Comparison of ENCODE assay signal across 1 cellular context in the genomic region with DNA sequence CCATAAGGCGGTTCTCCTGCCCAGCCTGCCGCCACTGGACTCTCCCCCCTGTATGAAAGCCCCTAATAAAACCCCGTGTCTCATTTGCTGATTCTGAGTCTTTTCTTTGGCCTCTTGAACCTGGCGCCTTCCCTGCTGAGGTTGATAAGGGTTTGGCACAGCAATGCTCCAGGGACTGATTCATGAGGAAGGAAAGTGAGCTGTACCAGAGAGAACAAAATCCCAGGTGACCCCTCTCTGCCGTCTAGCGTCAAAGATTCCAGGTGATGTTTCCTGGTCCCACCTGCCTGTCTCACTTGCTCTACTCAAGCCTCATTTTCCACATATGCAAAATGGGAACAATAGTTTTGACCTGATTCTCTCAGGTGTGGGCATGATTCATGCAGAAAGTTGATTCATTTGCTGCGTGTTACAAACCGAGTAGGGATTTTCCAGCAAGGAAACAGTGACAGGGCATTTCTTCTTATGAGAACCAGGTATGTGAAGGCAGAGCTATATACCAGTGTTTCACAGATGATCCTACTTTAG.
TF ChIP-seq lines count a peak whose summit lies in the region.

No MANE protein-coding gene starts in this region.

TF ChIP-seq in HCT116, 20 proteins besides CTCF, POLR2A, EP300 and RAD21 (continued from another document):
- no peak for TF ChIP-seq SRF (IDR thresholded peaks at IDR 0.05; ENCODE audit: low read depth)
- no peak for TF ChIP-seq ZNF274 (IDR thresholded peaks at IDR 0.05; ENCODE audit: low read depth, low read length)
- no peak for TF ChIP-seq EZH2phosphoT487 (IDR thresholded peaks at IDR 0.05; ENCODE audit: borderline replicate concordance)
- no peak; the same call in 1 of the 2 replicates for TF ChIP-seq ELF1 (IDR thresholded peaks at IDR 0.05; ENCODE audit: borderline replicate concordance, low read depth)
- TF ChIP-seq POLR2AphosphoS5 (IDR thresholded peaks at IDR 0.05; ENCODE audit: low read depth, low read length) = peak; percentile 16
- TF ChIP-seq, protein P1, sequence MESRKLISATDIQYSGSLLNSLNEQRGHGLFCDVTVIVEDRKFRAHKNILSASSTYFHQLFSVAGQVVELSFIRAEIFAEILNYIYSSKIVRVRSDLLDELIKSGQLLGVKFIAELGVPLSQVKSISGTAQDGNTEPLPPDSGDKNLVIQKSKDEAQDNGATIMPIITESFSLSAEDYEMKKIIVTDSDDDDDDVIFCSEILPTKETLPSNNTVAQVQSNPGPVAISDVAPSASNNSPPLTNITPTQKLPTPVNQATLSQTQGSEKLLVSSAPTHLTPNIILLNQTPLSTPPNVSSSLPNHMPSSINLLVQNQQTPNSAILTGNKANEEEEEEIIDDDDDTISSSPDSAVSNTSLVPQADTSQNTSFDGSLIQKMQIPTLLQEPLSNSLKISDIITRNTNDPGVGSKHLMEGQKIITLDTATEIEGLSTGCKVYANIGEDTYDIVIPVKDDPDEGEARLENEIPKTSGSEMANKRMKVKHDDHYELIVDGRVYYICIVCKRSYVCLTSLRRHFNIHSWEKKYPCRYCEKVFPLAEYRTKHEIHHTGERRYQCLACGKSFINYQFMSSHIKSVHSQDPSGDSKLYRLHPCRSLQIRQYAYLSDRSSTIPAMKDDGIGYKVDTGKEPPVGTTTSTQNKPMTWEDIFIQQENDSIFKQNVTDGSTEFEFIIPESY (IDR thresholded peaks at IDR 0.05; ENCODE audit: extremely low read depth, insufficient replicate concordance, low read length) = no peak
- TF ChIP-seq CBX3 (IDR thresholded peaks at IDR 0.05; ENCODE audit: low read depth) = peak; percentile 94
- TF ChIP-seq FOSL1 (IDR thresholded peaks at IDR 0.05; ENCODE audit: low read depth) = peak; percentile 57
- TF ChIP-seq, protein P2, sequence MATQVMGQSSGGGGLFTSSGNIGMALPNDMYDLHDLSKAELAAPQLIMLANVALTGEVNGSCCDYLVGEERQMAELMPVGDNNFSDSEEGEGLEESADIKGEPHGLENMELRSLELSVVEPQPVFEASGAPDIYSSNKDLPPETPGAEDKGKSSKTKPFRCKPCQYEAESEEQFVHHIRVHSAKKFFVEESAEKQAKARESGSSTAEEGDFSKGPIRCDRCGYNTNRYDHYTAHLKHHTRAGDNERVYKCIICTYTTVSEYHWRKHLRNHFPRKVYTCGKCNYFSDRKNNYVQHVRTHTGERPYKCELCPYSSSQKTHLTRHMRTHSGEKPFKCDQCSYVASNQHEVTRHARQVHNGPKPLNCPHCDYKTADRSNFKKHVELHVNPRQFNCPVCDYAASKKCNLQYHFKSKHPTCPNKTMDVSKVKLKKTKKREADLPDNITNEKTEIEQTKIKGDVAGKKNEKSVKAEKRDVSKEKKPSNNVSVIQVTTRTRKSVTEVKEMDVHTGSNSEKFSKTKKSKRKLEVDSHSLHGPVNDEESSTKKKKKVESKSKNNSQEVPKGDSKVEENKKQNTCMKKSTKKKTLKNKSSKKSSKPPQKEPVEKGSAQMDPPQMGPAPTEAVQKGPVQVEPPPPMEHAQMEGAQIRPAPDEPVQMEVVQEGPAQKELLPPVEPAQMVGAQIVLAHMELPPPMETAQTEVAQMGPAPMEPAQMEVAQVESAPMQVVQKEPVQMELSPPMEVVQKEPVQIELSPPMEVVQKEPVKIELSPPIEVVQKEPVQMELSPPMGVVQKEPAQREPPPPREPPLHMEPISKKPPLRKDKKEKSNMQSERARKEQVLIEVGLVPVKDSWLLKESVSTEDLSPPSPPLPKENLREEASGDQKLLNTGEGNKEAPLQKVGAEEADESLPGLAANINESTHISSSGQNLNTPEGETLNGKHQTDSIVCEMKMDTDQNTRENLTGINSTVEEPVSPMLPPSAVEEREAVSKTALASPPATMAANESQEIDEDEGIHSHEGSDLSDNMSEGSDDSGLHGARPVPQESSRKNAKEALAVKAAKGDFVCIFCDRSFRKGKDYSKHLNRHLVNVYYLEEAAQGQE (IDR thresholded peaks at IDR 0.05; ENCODE audit: low read depth) = no peak
- no peak for TF ChIP-seq ZFX (IDR thresholded peaks at IDR 0.05)
- no peak for TF ChIP-seq EZH2 (IDR thresholded peaks at IDR 0.05)
- TF ChIP-seq, protein P3, sequence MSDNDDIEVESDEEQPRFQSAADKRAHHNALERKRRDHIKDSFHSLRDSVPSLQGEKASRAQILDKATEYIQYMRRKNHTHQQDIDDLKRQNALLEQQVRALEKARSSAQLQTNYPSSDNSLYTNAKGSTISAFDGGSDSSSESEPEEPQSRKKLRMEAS (IDR thresholded peaks at IDR 0.05) = peak; percentile 55; the same call in 1 of the 2 replicates
- no peak for TF ChIP-seq EGR1 (IDR thresholded peaks at IDR 0.05; ENCODE audit: low read depth)
- TF ChIP-seq TCF7L2 (IDR thresholded peaks at IDR 0.05; ENCODE audit: borderline replicate concordance, extremely low read depth, insufficient read depth, insufficient read length) = no peak
- TF ChIP-seq, protein P4, sequence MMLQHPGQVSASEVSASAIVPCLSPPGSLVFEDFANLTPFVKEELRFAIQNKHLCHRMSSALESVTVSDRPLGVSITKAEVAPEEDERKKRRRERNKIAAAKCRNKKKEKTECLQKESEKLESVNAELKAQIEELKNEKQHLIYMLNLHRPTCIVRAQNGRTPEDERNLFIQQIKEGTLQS (IDR thresholded peaks at IDR 0.05) = no peak
- TF ChIP-seq CEBPB (IDR thresholded peaks at IDR 0.05; ENCODE audit: low read depth) = no peak
- TF ChIP-seq YY1 (IDR thresholded peaks at IDR 0.05; ENCODE audit: extremely low read depth, insufficient replicate concordance, low read depth, low read length) = no peak
- 0 out of 2 replicates have a peak, but pooled peaks have one; percentile 30 for TF ChIP-seq SIN3A (IDR thresholded peaks at IDR 0.05; ENCODE audit: low read depth)
